Comparison of ENCODE assay signal across 1 cellular context in the genomic region with DNA sequence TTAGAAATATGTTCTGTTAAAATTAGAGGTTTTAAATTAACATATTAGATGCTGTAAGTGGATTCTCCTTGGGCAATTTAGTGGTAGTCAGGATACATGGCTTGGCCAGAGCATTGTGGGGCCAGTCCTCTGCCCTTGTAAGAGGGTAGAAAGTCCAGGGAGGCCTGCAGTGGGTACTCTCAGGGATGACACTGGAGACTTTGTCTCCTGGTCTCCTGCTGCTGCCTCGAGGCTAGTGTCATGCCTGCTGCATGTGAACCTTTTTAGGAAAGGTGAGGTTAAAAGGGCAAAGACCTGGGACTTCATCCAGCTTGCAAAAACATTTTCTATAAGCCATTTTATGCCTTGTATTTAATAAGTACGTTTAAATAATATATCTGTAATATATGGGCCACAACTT.
TF ChIP-seq lines count a peak whose summit lies in the region.

No MANE protein-coding gene starts in this region.

TF ChIP-seq in liver, 16 proteins besides CTCF, POLR2A, EP300 and RAD21 (continued from another document):
- TF ChIP-seq TAF1 (conservative IDR thresholded peaks at IDR 0.05), result no peak
